Comparison of ENCODE assay signal across 9 cellular contexts in genomic region chr20:37407117-37407566, GRCh38.
DNase-seq lines count a peak whose midpoint lies in the region; ATAC-seq and TF ChIP-seq lines count a peak whose summit lies in the region.
"Had no signal": no experiment of that assay in that cellular context is flagged by ENCODE, and none has a peak within 500 bp of the region (broad histone marks: within the 10 kb centered on the region; RNA-seq: fewer than 3 reads in every experiment).

No MANE protein-coding gene starts in this region.

- H3K9ac ChIP-seq in endodermal cell (ENCODE audit: extremely low read depth, low read length, poor library complexity, severe bottlenecking), result no peak overlapping the region

- H3K4me3 Mint-ChIP-seq in activated CD8-positive, alpha-beta T cell treated with anti-CD3 and anti-CD28 coated beads for 36 hours, result peak overlapping the region; percentile 13
- H3K4me3 Mint-ChIP-seq in activated CD8-positive, alpha-beta T cell treated with anti-CD3 and anti-CD28 coated beads, Interleukin-2, amount 10 ng/mL, durations not matched to agents 7 days and 5 days, result no peak overlapping the region
- H3K4me3 Mint-ChIP-seq in endodermal cell, result peak overlapping the region; percentile 47

- BruUV-seq in PC-9 (replicated peaks; lab: Mats Ljungman, UMichigan), result no TSS peak

- intact Hi-C loops in activated CD8-positive, alpha-beta T cell treated with anti-CD3 and anti-CD28 coated beads for 36 hours (cut with micrococcal nuclease), result no loop called here
- intact Hi-C loops in PC-9 (cut with micrococcal nuclease; ENCODE audit: unreplicated experiment), result loop anchor here (5.0 kb wide), 1 partner anchor 120 kb away; the partner anchor contains the start of gene BLCAP

- no peaks in the 10 kb centered on the region for H3K4me1 ChIP-seq in PC-9 (replicated peaks; ENCODE audit: insufficient read depth)
- no peaks in the 10 kb centered on the region for H3K4me1 ChIP-seq in endodermal cell (ENCODE audit: control insufficient read depth, insufficient read depth, low read length)
- peaks cover 11% of the 10 kb centered on the region for H3K4me1 ChIP-seq in osteoblast (ENCODE audit: insufficient read depth, low read length)

- WGBS in endodermal cell (ENCODE audit: insufficient coverage in 1 of 2, insufficient read length in 1 of 2), 2 experiments, result 75% methylated on average over 3 of the region's 4 CpGs; no CpG with 5 or more reads in 1 of the 2 experiments

- H3K4me2 ChIP-seq in PC-9 (peak overlapping the region; percentile 87), osteoblast (ENCODE audit: insufficient read depth, low read length) (peak overlapping the region; percentile 78)

- POLR2A ChIA-PET in activated CD8-positive, alpha-beta T cell treated with anti-CD3 and anti-CD28 coated beads for 36 hours (lab: Charles Lee), result no interaction called here
- POLR2A ChIA-PET in activated CD8-positive, alpha-beta T cell treated with anti-CD3 and anti-CD28 coated beads, Interleukin-2, amount 10 ng/mL, durations not matched to agents 7 days and 5 days (lab: Charles Lee), result no interaction called here
- POLR2A ChIA-PET in PC-9 (lab: Charles Lee; ENCODE audit: unreplicated experiment), result no interaction called here

- H4K20me1 ChIP-seq in PC-9 (ENCODE audit: insufficient read depth) (peaks cover 3% of the 10 kb centered on the region; the same call in 1 of the 2 replicates), osteoblast (ENCODE audit: insufficient read depth, low read length) (peaks cover 7% of the 10 kb centered on the region)

- H3K27me3 Mint-ChIP-seq in activated CD8-positive, alpha-beta T cell treated with anti-CD3 and anti-CD28 coated beads for 36 hours, result peaks cover 24% of the 10 kb centered on the region
- peaks cover 25% of the 10 kb centered on the region for H3K27me3 Mint-ChIP-seq in activated CD8-positive, alpha-beta T cell treated with anti-CD3 and anti-CD28 coated beads, Interleukin-2, amount 10 ng/mL, durations not matched to agents 7 days and 5 days (ENCODE audit: low read depth)
- peaks cover 11% of the 10 kb centered on the region for H3K27me3 Mint-ChIP-seq in endodermal cell (ENCODE audit: insufficient read depth)

- H3K27ac ChIP-seq in PC-9 (no peak overlapping the region), endodermal cell (ENCODE audit: low read depth, low read length) (peak overlapping the region; percentile 87), osteoblast (ENCODE audit: low read depth, low read length) (no peak overlapping the region)

- peaks cover 10% of the 10 kb centered on the region for H3K4me1 Mint-ChIP-seq in activated CD8-positive, alpha-beta T cell treated with anti-CD3 and anti-CD28 coated beads for 36 hours (ENCODE audit: low read depth)
- H3K4me1 Mint-ChIP-seq in activated CD8-positive, alpha-beta T cell treated with anti-CD3 and anti-CD28 coated beads, Interleukin-2, amount 10 ng/mL, durations not matched to agents 7 days and 5 days (ENCODE audit: low read depth), result peaks cover 15% of the 10 kb centered on the region
- H3K4me1 Mint-ChIP-seq in endodermal cell, result peaks cover 11% of the 10 kb centered on the region

- H3K4me3 ChIP-seq in PC-9 (no peak overlapping the region), endodermal cell (ENCODE audit: low read length) (no peak overlapping the region), osteoblast (ENCODE audit: insufficient read depth, low read length) (no peak overlapping the region)

- DNase-seq in activated CD8-positive, alpha-beta T cell treated with anti-CD3 and anti-CD28 coated beads for 36 hours, result no peak
- no peak for DNase-seq in activated CD8-positive, alpha-beta T cell treated with anti-CD3 and anti-CD28 coated beads, Interleukin-2, amount 10 ng/mL, durations not matched to agents 7 days and 5 days
- DNase-seq in PC-9 (peak in 1 of 2 experiments; percentile 20), endodermal cell (peak; percentile 42), osteoblast (ENCODE audit: insufficient read length, low spot score, missing footprints) (peak; percentile 60), OCI-M2 (lab: John Stamatoyannopoulos, UW; ENCODE audit: unreplicated experiment) (no peak), NCI-H2081 treated with DMSO at 0.1 percent for 48 hours (lab: John Stamatoyannopoulos, UW) (no peak)
- no peak for DNase-seq in stimulated activated CD4-positive, alpha-beta T cell treated with anti-CD3 and anti-CD28 coated beads, Interleukin-2, amount 100 ng/mL, for 24 hours

- no peaks in the 10 kb centered on the region for H3F3A ChIP-seq in PC-9 (ENCODE audit: insufficient read depth, low read depth)

- no peak overlapping the region for H2AFZ ChIP-seq in PC-9
- H2AFZ ChIP-seq in osteoblast (ENCODE audit: low read length), result no peak overlapping the region

- H3K36me3 Mint-ChIP-seq in activated CD8-positive, alpha-beta T cell treated with anti-CD3 and anti-CD28 coated beads for 36 hours (ENCODE audit: low read depth), result no peaks in the 10 kb centered on the region
- no peaks in the 10 kb centered on the region for H3K36me3 Mint-ChIP-seq in activated CD8-positive, alpha-beta T cell treated with anti-CD3 and anti-CD28 coated beads, Interleukin-2, amount 10 ng/mL, durations not matched to agents 7 days and 5 days (ENCODE audit: low read depth)
- peaks cover 22% of the 10 kb centered on the region for H3K36me3 Mint-ChIP-seq in endodermal cell (ENCODE audit: low read depth)
- H3K36me3 Mint-ChIP-seq: activated naive CD4-positive, alpha-beta T cell treated with anti-CD3 and anti-CD28 coated beads, Interleukin-2, amount 50 U/mL, for 72 hours had no signal

- no peaks in the 10 kb centered on the region for H3K9me3 ChIP-seq in PC-9 (ENCODE audit: insufficient read depth, low read depth)
- H3K9me3 ChIP-seq in endodermal cell (ENCODE audit: control insufficient read depth, low read length), result no peaks in the 10 kb centered on the region
- no peaks in the 10 kb centered on the region for H3K9me3 ChIP-seq in osteoblast (ENCODE audit: low read depth, low read length)

- H3K27me3 ChIP-seq in PC-9 (ENCODE audit: insufficient read depth, low read depth), result peaks cover 41% of the 10 kb centered on the region
- H3K27me3 ChIP-seq in endodermal cell (ENCODE audit: control insufficient read depth, insufficient read depth, low read length, poor library complexity, severe bottlenecking), result no peaks in the 10 kb centered on the region
- peaks cover 37% of the 10 kb centered on the region for H3K27me3 ChIP-seq in osteoblast (ENCODE audit: insufficient read depth, low read length)

- TF ChIP-seq CTCF in activated CD8-positive, alpha-beta T cell treated with anti-CD3 and anti-CD28 coated beads for 36 hours (IDR thresholded peaks at IDR 0.05), result no peak
- no peak for TF ChIP-seq CTCF in PC-9 (conservative IDR thresholded peaks at IDR 0.05)
- no peak for TF ChIP-seq CTCF in endodermal cell (conservative IDR thresholded peaks at IDR 0.05)
- TF ChIP-seq CTCF in osteoblast (IDR thresholded peaks at IDR 0.05; ENCODE audit: extremely low read depth, low read depth, low read length), result no peak

- no peaks in the 10 kb centered on the region for H3K79me2 ChIP-seq in PC-9 (ENCODE audit: low read depth)
- no peaks in the 10 kb centered on the region for H3K79me2 ChIP-seq in osteoblast (ENCODE audit: insufficient read depth, low read length)

- H3K9me3 Mint-ChIP-seq in activated CD8-positive, alpha-beta T cell treated with anti-CD3 and anti-CD28 coated beads for 36 hours, result no peaks in the 10 kb centered on the region
- H3K9me3 Mint-ChIP-seq in activated CD8-positive, alpha-beta T cell treated with anti-CD3 and anti-CD28 coated beads, Interleukin-2, amount 10 ng/mL, durations not matched to agents 7 days and 5 days (ENCODE audit: insufficient read depth), result no peaks in the 10 kb centered on the region
- H3K9me3 Mint-ChIP-seq in endodermal cell, result no peaks in the 10 kb centered on the region
- H3K9me3 Mint-ChIP-seq: activated naive CD4-positive, alpha-beta T cell treated with anti-CD3 and anti-CD28 coated beads, Interleukin-2, amount 50 U/mL, for 72 hours had no signal

- no peak for ATAC-seq in activated CD8-positive, alpha-beta T cell treated with anti-CD3 and anti-CD28 coated beads for 36 hours
- ATAC-seq in activated CD8-positive, alpha-beta T cell treated with anti-CD3 and anti-CD28 coated beads, Interleukin-2, amount 10 ng/mL, durations not matched to agents 7 days and 5 days, result no peak

- H3K36me3 ChIP-seq in PC-9 (ENCODE audit: low read depth) (no peaks in the 10 kb centered on the region), endodermal cell (ENCODE audit: control insufficient read depth, insufficient read depth, low read length) (peaks cover 8% of the 10 kb centered on the region), osteoblast (ENCODE audit: insufficient read depth, low read length) (peaks cover 3% of the 10 kb centered on the region)

- H3K27ac Mint-ChIP-seq in activated CD8-positive, alpha-beta T cell treated with anti-CD3 and anti-CD28 coated beads for 36 hours, result no peak overlapping the region
- H3K27ac Mint-ChIP-seq in activated CD8-positive, alpha-beta T cell treated with anti-CD3 and anti-CD28 coated beads, Interleukin-2, amount 10 ng/mL, durations not matched to agents 7 days and 5 days, result no peak overlapping the region
- H3K27ac Mint-ChIP-seq in endodermal cell, result peak overlapping the region; percentile 13

- H3K9me2 ChIP-seq in PC-9 (ENCODE audit: insufficient read depth), result no peaks in the 10 kb centered on the region

- CTCF ChIA-PET in activated CD8-positive, alpha-beta T cell treated with anti-CD3 and anti-CD28 coated beads for 36 hours (lab: Charles Lee), result no interaction called here
- CTCF ChIA-PET in activated CD8-positive, alpha-beta T cell treated with anti-CD3 and anti-CD28 coated beads, Interleukin-2, amount 10 ng/mL, durations not matched to agents 7 days and 5 days (lab: Charles Lee), result no interaction called here
- CTCF ChIA-PET in PC-9 (lab: Charles Lee), result no interaction called here

Comparison
In these comparisons a context has a peak if more than half of its experiments do, and no peak if none do; other contexts are left out.
1. DNase-seq: peak in endodermal cell (single experiment) and osteoblast (single experiment); none in activated CD8-positive, alpha-beta T cell treated with anti-CD3 and anti-CD28 coated beads for 36 hours (single experiment), activated CD8-positive, alpha-beta T cell treated with anti-CD3 and anti-CD28 coated beads, Interleukin-2, amount 10 ng/mL, durations not matched to agents 7 days and 5 days (single experiment), stimulated activated CD4-positive, alpha-beta T cell treated with anti-CD3 and anti-CD28 coated beads, Interleukin-2, amount 100 ng/mL, for 24 hours (0 of 2), OCI-M2 (single experiment) and NCI-H2081 treated with DMSO at 0.1 percent for 48 hours (single experiment).